9 cellular contexts compared by ENCODE assay signal in the genomic region with DNA sequence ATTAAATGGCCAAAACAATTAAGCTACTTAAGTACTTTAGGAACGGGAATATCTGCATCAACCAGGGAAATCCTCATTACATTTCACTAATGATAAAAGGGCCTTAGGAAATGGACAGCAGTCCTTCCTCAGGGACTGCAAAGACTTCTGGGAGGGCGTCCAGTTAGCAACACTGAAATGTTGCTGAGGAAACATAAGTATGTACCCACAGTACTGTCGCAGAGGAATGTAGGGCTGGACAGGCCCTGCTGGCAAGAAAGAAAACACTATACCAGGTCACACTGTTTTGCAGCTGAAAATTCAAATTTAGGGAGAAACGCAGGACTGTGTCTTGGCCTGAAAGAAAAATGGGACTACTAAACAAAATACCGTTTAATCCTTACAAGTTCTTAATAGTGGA. TPM values are rescaled to one million over a fixed set of nuclear protein-coding genes. Genes with fewer than 3 reads are reported as not detected.
DNase-seq lines count a peak whose midpoint lies in the region; ATAC-seq and TF ChIP-seq lines count a peak whose summit lies in the region.
"Had no signal": no experiment of that assay in that cellular context is flagged by ENCODE, and none has a peak within 500 bp of the region (broad histone marks: within the 10 kb centered on the region; RNA-seq: fewer than 3 reads in every experiment).

No MANE protein-coding gene starts in this region.

- TF ChIP-seq CTCF in GM12865 (IDR thresholded peaks at IDR 0.05; ENCODE audit: insufficient read depth, low read depth, low read length, missing control alignments) (no peak), VCaP (conservative IDR thresholded peaks at IDR 0.05) (no peak), fibroblast of villous mesenchyme (IDR thresholded peaks at IDR 0.05; ENCODE audit: insufficient read depth, low read depth, low read length) (no peak)

- H3K27ac ChIP-seq in VCaP = peak overlapping the region; percentile 84; the same call in 1 of the 2 replicates

- DNase-seq in GM12865 (ENCODE audit: low read depth) = no peak
- peak; percentile 13 for DNase-seq in fibroblast of villous mesenchyme (ENCODE audit: low read depth)
- peak; percentile 41 for DNase-seq in renal cortical epithelial cell (ENCODE audit: low read depth)
- DNase-seq in midbrain (lab: John Stamatoyannopoulos, UW) = no peak
- DNase-seq: NCI-H1930 had no signal

- peak overlapping the region; percentile 80 for H3K4me3 ChIP-seq in GM12865 (ENCODE audit: low read depth, low read length)
- H3K4me3 ChIP-seq in fibroblast of villous mesenchyme (ENCODE audit: low read depth, low read length) = peak overlapping the region; percentile 99

- no peak for ATAC-seq in GM18867 (IDR thresholded peaks at IDR 0.05; ENCODE audit: unreplicated experiment)
- no peak for ATAC-seq in HG03432 (IDR thresholded peaks at IDR 0.05; ENCODE audit: unreplicated experiment)
- ATAC-seq in activated CD4-positive, CD25-positive, alpha-beta regulatory T cell treated with anti-CD3 and anti-CD28 coated beads, Interleukin-2, amount 50 U/mL, for 24 hours = no peak

RNA-seq across cellular contexts. Expression of a gene that starts 1.3 kb away (rescaled TPM):
- 53.8 and 103 TPM in 2 replicates for total RNA-seq in fibroblast of villous mesenchyme
- 124 and 165 TPM in 2 replicates for total RNA-seq in renal cortical epithelial cell

RNA-seq across cellular contexts. Expression of a gene that starts 37.7 kb away (rescaled TPM):
- 263 and 350 TPM in 2 replicates for total RNA-seq in fibroblast of villous mesenchyme
- total RNA-seq in renal cortical epithelial cell = 517 and 628 TPM in 2 replicates

Comparison
In these comparisons a context has a peak if more than half of its experiments do, and no peak if none do; other contexts are left out.
1. DNase-seq: peak in fibroblast of villous mesenchyme (single experiment) and renal cortical epithelial cell (single experiment); none in GM12865 (single experiment) and midbrain (single experiment).